Comparison of ENCODE assay signal across 13 cellular contexts in the genomic region with DNA sequence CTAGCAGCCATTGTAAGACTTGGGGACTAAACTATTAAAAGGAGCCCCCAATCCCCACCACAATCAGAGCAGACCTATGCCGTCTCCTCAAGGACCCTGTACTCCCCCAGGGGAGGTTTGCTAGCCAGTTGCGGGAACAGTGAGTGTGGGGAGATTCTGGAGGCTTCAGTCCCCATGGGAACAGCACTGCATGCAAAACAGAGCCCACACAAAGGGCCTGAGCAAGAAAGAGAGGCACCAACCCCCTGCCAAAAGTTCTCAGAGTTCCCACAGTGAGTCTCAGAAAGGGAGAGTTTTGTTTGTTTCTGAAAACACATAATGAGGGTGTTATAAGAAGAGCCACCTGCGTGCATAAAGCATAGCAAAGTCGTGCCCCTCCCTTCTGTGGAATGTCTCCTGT. TPM values are rescaled to one million over a fixed set of nuclear protein-coding genes. Genes with fewer than 3 reads are reported as not detected.
DNase-seq lines count a peak whose midpoint lies in the region; ATAC-seq and TF ChIP-seq lines count a peak whose summit lies in the region.
"Had no signal": no experiment of that assay in that cellular context is flagged by ENCODE, and none has a peak within 500 bp of the region (broad histone marks: within the 10 kb centered on the region; RNA-seq: fewer than 3 reads in every experiment).

No MANE protein-coding gene starts in this region.

- H3K4me1 ChIP-seq in thyroid gland (peaks cover 13 to 21% of the 10 kb centered on the region in 2 donors), right lobe of liver (no peaks in the 10 kb centered on the region), gastrocnemius medialis (no peaks in the 10 kb centered on the region)
- H3K4me1 ChIP-seq: sigmoid colon had no signal

- no peaks in the 10 kb centered on the region for H3K9me3 ChIP-seq in thyroid gland
- no peaks in the 10 kb centered on the region for H3K9me3 ChIP-seq in right lobe of liver
- no peaks in the 10 kb centered on the region for H3K9me3 ChIP-seq in gastrocnemius medialis
- H3K9me3 ChIP-seq: sigmoid colon had no signal

- TF ChIP-seq CTCF in thyroid gland (IDR thresholded peaks at IDR 0.05) (no peak), right lobe of liver (IDR thresholded peaks at IDR 0.05) (no peak), gastrocnemius medialis (IDR thresholded peaks at IDR 0.05 in 4 of 5, conservative IDR thresholded peaks at IDR 0.05 in 1 of 5) (no peak)

- peak; percentile 17 to 25 for DNase-seq in thyroid gland
- DNase-seq in right lobe of liver: no peak
- no peak for DNase-seq in gastrocnemius medialis
- no peak for DNase-seq in left colon
- DNase-seq: activated CD4-positive, alpha-beta T cell treated with anti-CD3 and anti-CD28 coated beads, Interleukin-2, amount 10 ng/mL, durations not matched to agents 24 days and 14 days; EL; NCI-H2029 treated with DMSO at 0.1 percent for 48 hours; SHP77 treated with DMSO at 0.1 percent for 48 hours; sigmoid colon had no signal

- ATAC-seq in GM19351 (IDR thresholded peaks at IDR 0.05; ENCODE audit: unreplicated experiment) (peak; percentile 90), HG02763 (IDR thresholded peaks at IDR 0.05; ENCODE audit: unreplicated experiment) (peak; percentile 91), HG03558 (IDR thresholded peaks at IDR 0.05; ENCODE audit: extremely low read depth, unreplicated experiment) (peak; percentile 93), right lobe of liver (no peak), gastrocnemius medialis (no peak), left colon (no peak)

- no peak overlapping the region for H3K4me3 ChIP-seq in thyroid gland (replicated peaks in 1 of 3)
- H3K4me3 ChIP-seq in right lobe of liver: no peak overlapping the region
- no peak overlapping the region for H3K4me3 ChIP-seq in gastrocnemius medialis
- H3K4me3 ChIP-seq: sigmoid colon had no signal

- 34 to 49% methylated on average over 4 of the region's 4 CpGs for WGBS in thyroid gland, 2 donors
- WGBS in right lobe of liver (ENCODE audit: insufficient coverage, low coverage, low lambda C conversion rate, missing lambda C conversion rate): 47% methylated on average over 3 of the region's 4 CpGs

- TF ChIP-seq POLR2A in thyroid gland (IDR thresholded peaks at IDR 0.05) (no peak), right lobe of liver (IDR thresholded peaks at IDR 0.05) (no peak), gastrocnemius medialis (IDR thresholded peaks at IDR 0.05) (no peak)

- H3K27ac ChIP-seq in thyroid gland (no peak overlapping the region), right lobe of liver (no peak overlapping the region), gastrocnemius medialis (no peak overlapping the region)
- H3K27ac ChIP-seq: sigmoid colon had no signal

- H3K36me3 ChIP-seq in thyroid gland: no peaks in the 10 kb centered on the region
- no peaks in the 10 kb centered on the region for H3K36me3 ChIP-seq in right lobe of liver
- no peaks in the 10 kb centered on the region for H3K36me3 ChIP-seq in gastrocnemius medialis
- H3K36me3 ChIP-seq: sigmoid colon had no signal

- no peaks in the 10 kb centered on the region for H3K27me3 ChIP-seq in thyroid gland
- no peaks in the 10 kb centered on the region for H3K27me3 ChIP-seq in right lobe of liver
- no peaks in the 10 kb centered on the region for H3K27me3 ChIP-seq in gastrocnemius medialis
- H3K27me3 ChIP-seq: sigmoid colon had no signal

- in situ Hi-C loops in gastrocnemius medialis (cut with MboI; ENCODE audit: low sequenced_read_pairs in 4 of 4): no loop called here

- intact Hi-C loops in thyroid gland (cut with DNase I): no loop called here
- intact Hi-C loops in right lobe of liver (cut with DNase I): no loop called here
- intact Hi-C loops in gastrocnemius medialis (cut with DNase I; ENCODE audit: low total_unique reads): no loop called here
- intact Hi-C loops in left colon (cut with DNase I, micrococcal nuclease): no loop called here

RNA-seq across cellular contexts. Expression of a gene that starts 56.6 kb away (rescaled TPM):
- total RNA-seq in thyroid gland (under 1 TPM in 3 of 4 donors, not detected in 1; 0.49 to 0.89 (median 0.81) TPM), right lobe of liver (under 1 TPM in 4 of 6 experiments, not detected in 2; 0.10 to 0.64 (median 0.41) TPM), gastrocnemius medialis (not detected), left colon (not detected)
- total RNA-seq: activated CD4-positive, alpha-beta T cell treated with anti-CD3 and anti-CD28 coated beads, Interleukin-2, amount 10 ng/mL, durations not matched to agents 24 days and 14 days; fibroblast of lung had no signal

Comparison
In these comparisons a context has a peak if more than half of its experiments do, and no peak if none do; other contexts are left out.
1. ATAC-seq: peak in GM19351 (single experiment), HG02763 (single experiment) and HG03558 (single experiment); none in right lobe of liver (0 of 4), gastrocnemius medialis (0 of 2) and left colon (single experiment).
2. DNase-seq: peak in thyroid gland (2 of 2); none in right lobe of liver (0 of 3), gastrocnemius medialis (0 of 2) and left colon (0 of 2).